Comparison of ENCODE assay signal across 1 cellular context in genomic region chr1:43367026-43367903, GRCh38.
TF ChIP-seq lines count a peak whose summit lies in the region.

No MANE protein-coding gene starts in this region.

TF ChIP-seq in K562, 482 proteins besides CTCF, POLR2A, EP300 and RAD21 (continued from another document and continues in another):
- TF ChIP-seq EGR1 (conservative IDR thresholded peaks at IDR 0.05) = peak; percentile 68
- peak; percentile 94 for TF ChIP-seq CBFA2T3 (IDR thresholded peaks at IDR 0.05)
- peak; percentile 44; the same call in 1 of the 2 replicates for TF ChIP-seq FOXM1 (IDR thresholded peaks at IDR 0.05; ENCODE audit: low read depth)
- TF ChIP-seq FOXM1 (CRISPR knock-in tag; IDR thresholded peaks at IDR 0.05; ENCODE audit: low read depth) = no peak
- 0 out of 2 replicates have a peak, but pooled peaks have one; percentile 16 for TF ChIP-seq LARP7 (IDR thresholded peaks at IDR 0.05)
- TF ChIP-seq ZBTB7A (IDR thresholded peaks at IDR 0.05; ENCODE audit: borderline replicate concordance, control insufficient read depth, low read depth, low read length) = peak; percentile 51; the same call in 1 of the 2 replicates
- TF ChIP-seq HDAC3 (IDR thresholded peaks at IDR 0.05; ENCODE audit: borderline replicate concordance, partially characterized antibody) = no peak
- no peak for TF ChIP-seq ASH1L (IDR thresholded peaks at IDR 0.05; ENCODE audit: borderline replicate concordance, low read depth, partially characterized antibody)
- peak; percentile 68 for TF ChIP-seq ZNF592 (IDR thresholded peaks at IDR 0.05)
- TF ChIP-seq STAT6 (CRISPR knock-in tag; IDR thresholded peaks at IDR 0.05) = no peak
- TF ChIP-seq DACH1 (IDR thresholded peaks at IDR 0.05; ENCODE audit: partially characterized antibody) = peak; percentile 29
- TF ChIP-seq SRSF9 (IDR thresholded peaks at IDR 0.05; ENCODE audit: borderline replicate concordance, low read depth, low read length) = no peak
- peak; percentile 67; the same call in 1 of the 2 replicates for TF ChIP-seq THAP12 (CRISPR knock-in tag; IDR thresholded peaks at IDR 0.05)
- TF ChIP-seq ZNF740 (CRISPR knock-in tag; IDR thresholded peaks at IDR 0.05) = peak; percentile 54; the same call in 1 of the 2 replicates
- TF ChIP-seq ZNF740 (tag; IDR thresholded peaks at IDR 0.05) = no peak
- TF ChIP-seq ZNF143 (CRISPR knock-in tag; IDR thresholded peaks at IDR 0.05) = no peak
- no peak for TF ChIP-seq THRB (CRISPR knock-in tag; conservative IDR thresholded peaks at IDR 0.05)
- TF ChIP-seq ELF2 (CRISPR knock-in tag; IDR thresholded peaks at IDR 0.05) = 0 out of 2 replicates have a peak, but pooled peaks have one; percentile 13
- peak; percentile 62 for TF ChIP-seq GATA2 (CRISPR knock-in tag; IDR thresholded peaks at IDR 0.05)
- 0 out of 2 replicates have a peak, but pooled peaks have one; percentile 37 for TF ChIP-seq RB1 (IDR thresholded peaks at IDR 0.05; ENCODE audit: low read depth)
- TF ChIP-seq HMGXB4 (CRISPR knock-in tag; IDR thresholded peaks at IDR 0.05) = 0 out of 2 replicates have a peak, but pooled peaks have one; percentile 2
- peak; percentile 88 for TF ChIP-seq TAL1 (IDR thresholded peaks at IDR 0.05)
- TF ChIP-seq TRIM24 (IDR thresholded peaks at IDR 0.05) = peak; percentile 19 to 61; a peak in 1 of 4 replicates
- no peak for TF ChIP-seq BCL6 (CRISPR knock-in tag; IDR thresholded peaks at IDR 0.05)
- TF ChIP-seq ERF (CRISPR knock-in tag; IDR thresholded peaks at IDR 0.05) = no peak
- TF ChIP-seq ATF7 (IDR thresholded peaks at IDR 0.05) = no peak
- peak; percentile 50; the same call in 1 of the 2 replicates for TF ChIP-seq NCOA1 (IDR thresholded peaks at IDR 0.05; ENCODE audit: low read depth)
- 0 out of 2 replicates have a peak, but pooled peaks have one; percentile 42 for TF ChIP-seq MBD2 (IDR thresholded peaks at IDR 0.05; ENCODE audit: borderline replicate concordance, low read depth)
- 0 out of 4 replicates have a peak, but pooled peaks of 1 of the 2 experiments have one; percentile 47 for TF ChIP-seq FOXA3 (CRISPR knock-in tag; conservative IDR thresholded peaks at IDR 0.05 in 1 of 2, IDR thresholded peaks at IDR 0.05 in 1 of 2)
- peak in 1 of 2 experiments; percentile 38; a peak in 1 of 4 replicates for TF ChIP-seq TEAD1 (CRISPR knock-in tag; IDR thresholded peaks at IDR 0.05)
- TF ChIP-seq TAF9B (IDR thresholded peaks at IDR 0.05; ENCODE audit: partially characterized antibody) = peak; percentile 11
- TF ChIP-seq CEBPG (CRISPR knock-in tag; IDR thresholded peaks at IDR 0.05) = peak; percentile 28; the same call in 1 of the 2 replicates
- no peak for TF ChIP-seq CEBPG (tag; conservative IDR thresholded peaks at IDR 0.05 in 1 of 2, IDR thresholded peaks at IDR 0.05 in 1 of 2)
- TF ChIP-seq CREB5 (CRISPR knock-in tag; IDR thresholded peaks at IDR 0.05) = no peak
- TF ChIP-seq RBBP5 (IDR thresholded peaks at IDR 0.05; ENCODE audit: borderline replicate concordance, insufficient read depth, low read length, poor library complexity, severe bottlenecking) = peak; percentile 15
- TF ChIP-seq HMGN3 (IDR thresholded peaks at IDR 0.05; ENCODE audit: borderline replicate concordance, extremely low read depth, insufficient read length, low read depth, low read length) = peak; percentile 62
- no peak for TF ChIP-seq ZFPM2 (CRISPR knock-in tag; IDR thresholded peaks at IDR 0.05)
- 0 out of 2 replicates have a peak, but pooled peaks have one; percentile 76 for TF ChIP-seq ZBTB9 (CRISPR knock-in tag; IDR thresholded peaks at IDR 0.05)
- peak; percentile 85; the same call in 1 of the 2 replicates for TF ChIP-seq ARID4B (CRISPR knock-in tag; IDR thresholded peaks at IDR 0.05)
- TF ChIP-seq KLF16 (IDR thresholded peaks at IDR 0.05) = peak; percentile 73; the same call in 1 of the 2 replicates
